ENCODE assay signal across 8 cellular contexts in the genomic region with DNA sequence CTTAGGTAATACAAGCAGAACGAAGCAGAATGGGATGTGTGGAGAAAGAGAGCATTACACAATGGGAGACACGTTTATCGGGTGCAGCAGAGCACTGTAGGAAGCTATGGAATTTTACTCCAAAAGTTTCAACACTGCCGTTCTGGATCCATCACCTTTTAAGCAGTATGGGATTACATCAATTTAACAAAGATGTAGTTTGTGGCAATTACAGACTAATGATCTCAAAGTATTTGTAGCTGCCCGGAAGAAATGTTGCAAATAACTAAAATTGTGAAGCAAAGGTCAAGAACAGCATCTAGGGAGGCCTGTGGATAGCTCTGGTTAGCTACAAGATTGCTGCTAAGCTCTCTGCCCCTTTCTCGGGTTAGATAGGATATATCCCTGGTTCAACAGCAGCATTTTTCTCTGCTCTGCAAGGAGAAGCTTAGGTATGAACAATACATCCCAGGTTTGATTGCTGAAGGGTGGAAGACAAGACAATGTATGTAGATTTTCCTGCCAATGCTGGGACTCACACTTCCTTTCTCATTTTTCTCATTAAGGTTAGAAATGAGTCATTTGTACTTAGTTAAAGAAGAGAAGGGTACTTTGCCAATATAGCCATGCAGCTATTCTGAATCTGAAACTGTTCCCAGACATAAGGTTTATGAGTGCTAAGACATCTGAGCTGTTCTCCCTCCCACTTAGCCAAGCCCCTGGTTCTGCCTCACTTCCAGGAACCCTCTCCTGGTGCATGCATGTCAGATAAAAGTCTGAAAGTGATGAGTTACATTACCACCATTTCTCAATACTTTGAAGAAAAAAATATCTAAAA.
DNase-seq lines count a peak whose midpoint lies in the region; ATAC-seq and TF ChIP-seq lines count a peak whose summit lies in the region.

No MANE protein-coding gene starts in this region.

- no peak for TF ChIP-seq CTCF in adrenal gland (IDR thresholded peaks at IDR 0.05)

- peak in 5 of 7 donors; percentile 32 to 88 (median 72) for DNase-seq in adrenal gland
- DNase-seq in stimulated activated CD4-positive, alpha-beta T cell treated with anti-CD3 and anti-CD28 coated beads, Interleukin-15, amount 100 ng/mL, for 24 hours: peak; percentile 76
- DNase-seq in sciatic nerve (ENCODE audit: low spot score): no peak
- no peak for DNase-seq in Kasumi-1 (lab: John Stamatoyannopoulos, UW)
- DNase-seq in NCI-H2107 (lab: John Stamatoyannopoulos, UW): no peak
- no peak for DNase-seq in pons (ENCODE audit: low spot score)

- no peak overlapping the region for H3K4me3 ChIP-seq in adrenal gland

- H3K4me1 ChIP-seq in adrenal gland (replicated peaks in 1 of 2): peaks cover 0 to 27% of the 10 kb centered on the region in 2 donors

- peak overlapping the region; percentile 9 to 80 (median 17) for H3K27ac ChIP-seq in adrenal gland

- peak; percentile 45 for ATAC-seq in GM19023 (IDR thresholded peaks at IDR 0.05; ENCODE audit: unreplicated experiment)
- peak; percentile 63 for ATAC-seq in HG03025 (IDR thresholded peaks at IDR 0.05; ENCODE audit: low FRiP score, unreplicated experiment)
- no peak for ATAC-seq in sciatic nerve

- H3K9me3 ChIP-seq in adrenal gland (replicated peaks in 1 of 3): no peaks in the 10 kb centered on the region

- TF ChIP-seq POLR2A in adrenal gland (IDR thresholded peaks at IDR 0.05): no peak

- 65 to 72% (median 68%) methylated on average over 6 of the region's 6 CpGs for WGBS in adrenal gland, 4 donors

- H3K36me3 ChIP-seq in adrenal gland (replicated peaks in 1 of 2): no peaks in the 10 kb centered on the region

- H3K27me3 ChIP-seq in adrenal gland: no peaks in the 10 kb centered on the region

- intact Hi-C loops in adrenal gland (cut with DNase I) (no loop called here), sciatic nerve (cut with DNase I) (no loop called here)

Comparison
In these comparisons a context has a peak if more than half of its experiments do, and no peak if none do; other contexts are left out.
1. DNase-seq: peak in adrenal gland (5 of 7) and stimulated activated CD4-positive, alpha-beta T cell treated with anti-CD3 and anti-CD28 coated beads, Interleukin-15, amount 100 ng/mL, for 24 hours (single experiment); none in sciatic nerve (single experiment), Kasumi-1 (0 of 2), NCI-H2107 (single experiment) and pons (single experiment).